15 cellular contexts compared by ENCODE assay signal in genomic region chr16:47309581-47310312, GRCh38.
DNase-seq lines count a peak whose midpoint lies in the region; ATAC-seq and TF ChIP-seq lines count a peak whose summit lies in the region.
"Had no signal": no experiment of that assay in that cellular context is flagged by ENCODE, and none has a peak within 500 bp of the region (broad histone marks: within the 10 kb centered on the region; RNA-seq: fewer than 3 reads in every experiment).

No MANE protein-coding gene starts in this region.

- no peak overlapping the region for H3K4me3 ChIP-seq in PC-3 (ENCODE audit: low read length)
- no peak overlapping the region for H3K4me3 ChIP-seq in fibroblast of lung (replicated peaks in 1 of 4; ENCODE audit: control extremely low read depth in 1 of 4, insufficient read depth in 1 of 4, low read depth in 3 of 4, low read length in 4 of 4)
- H3K4me3 ChIP-seq in adrenal gland = no peak overlapping the region
- H3K4me3 ChIP-seq: BLaER1, MG63 had no signal

- no peaks in the 10 kb centered on the region for H3K79me2 ChIP-seq in PC-3 (ENCODE audit: low read length)
- H3K79me2 ChIP-seq in fibroblast of lung (ENCODE audit: control insufficient read depth, insufficient read depth, low read length) = no peaks in the 10 kb centered on the region

- no peak overlapping the region for H3K4me3 Mint-ChIP-seq in mesothelial cell of epicardium

- H3K4me1 Mint-ChIP-seq in mesothelial cell of epicardium = no peaks in the 10 kb centered on the region

- H3F3A ChIP-seq in PC-3 (ENCODE audit: low read length, unreplicated experiment) = no peaks in the 10 kb centered on the region

- intact Hi-C loops in PC-3 (cut with micrococcal nuclease) = no loop called here
- intact Hi-C loops in adrenal gland (cut with DNase I) = no loop called here

- H3K9ac ChIP-seq in PC-3 (ENCODE audit: low read length) = no peak overlapping the region
- H3K9ac ChIP-seq in fibroblast of lung (ENCODE audit: insufficient read depth, low read length) = no peak overlapping the region
- H3K9ac ChIP-seq: BLaER1, KMS-11 had no signal

- no TSS peak for BruUV-seq in PC-3 (replicated peaks; lab: Mats Ljungman, UMichigan)

- TF ChIP-seq CTCF in PC-3 (conservative IDR thresholded peaks at IDR 0.05; ENCODE audit: low read depth, low read length) (no peak), fibroblast of lung (conservative IDR thresholded peaks at IDR 0.05 in 1 of 2, IDR thresholded peaks at IDR 0.05 in 1 of 2; ENCODE audit: low read depth in 1 of 2, low read length in 2 of 2) (no peak), adrenal gland (IDR thresholded peaks at IDR 0.05) (no peak), mesothelial cell of epicardium (IDR thresholded peaks at IDR 0.05; ENCODE audit: unreplicated experiment) (no peak)

- DNase-seq in ELR (ENCODE audit: low read depth) (peak; percentile 10), PC-3 (no peak), fibroblast of lung (ENCODE audit: low read depth in 2 of 2) (peak; percentile 11 to 63), smooth muscle cell of the brain vasculature (ENCODE audit: low read depth, low spot score) (peak; percentile 9), adrenal gland (no peak), mesothelial cell of epicardium (ENCODE audit: low spot score in 2 of 2, unreplicated experiment in 2 of 2) (no peak), HUDEP-2 (lab: John Stamatoyannopoulos, UW; ENCODE audit: unreplicated experiment in 76 of 76) (no peak)
- DNase-seq: DMS 273 treated with DMSO at 0.1 percent for 48 hours, MG63, NCI-H1105, NCI-H187, NCI-H69, SHP77 had no signal

- H3K9me3 ChIP-seq in PC-3 (ENCODE audit: low read length) (no peaks in the 10 kb centered on the region), fibroblast of lung (ENCODE audit: control insufficient read depth, insufficient read depth, low read depth, low read length) (no peaks in the 10 kb centered on the region), adrenal gland (replicated peaks in 1 of 3) (no peaks in the 10 kb centered on the region)
- H3K9me3 ChIP-seq: BLaER1, MG63 had no signal

- H3K27me3 ChIP-seq in PC-3 (ENCODE audit: low read length) (no peaks in the 10 kb centered on the region), fibroblast of lung (ENCODE audit: control insufficient read depth, insufficient read depth, low read length) (no peaks in the 10 kb centered on the region), adrenal gland (no peaks in the 10 kb centered on the region)
- H3K27me3 ChIP-seq: BLaER1, MG63 had no signal

- H4K20me1 ChIP-seq in PC-3 (ENCODE audit: low read length) (no peaks in the 10 kb centered on the region), fibroblast of lung (ENCODE audit: control insufficient read depth, extremely low read depth, insufficient read depth, low read length) (no peaks in the 10 kb centered on the region)
- H4K20me1 ChIP-seq: BLaER1 had no signal

- CTCF ChIA-PET in PC-3 (lab: Charles Lee) = no interaction called here

- no peaks in the 10 kb centered on the region; the same call in 1 of the 2 replicates for H3K36me3 ChIP-seq in PC-3 (ENCODE audit: low read depth, low read length)
- H3K36me3 ChIP-seq in fibroblast of lung (ENCODE audit: control insufficient read depth, insufficient read depth, low read length) = no peaks in the 10 kb centered on the region
- H3K36me3 ChIP-seq in adrenal gland (replicated peaks in 1 of 2) = no peaks in the 10 kb centered on the region
- H3K36me3 ChIP-seq: MG63 had no signal

- no peaks in the 10 kb centered on the region for H3K9me3 Mint-ChIP-seq in mesothelial cell of epicardium

- no peak overlapping the region for H3K4me2 ChIP-seq in PC-3 (ENCODE audit: low read length)
- H3K4me2 ChIP-seq in fibroblast of lung (ENCODE audit: extremely low read depth, insufficient read depth, low read length) = peak overlapping the region; percentile 32
- H3K4me2 ChIP-seq: BLaER1, KMS-11 had no signal

- 63 to 68% (median 64%) methylated on average over 4 of the region's 4 CpGs for WGBS in adrenal gland, 4 donors

- H3K27me3 Mint-ChIP-seq in mesothelial cell of epicardium (ENCODE audit: low read depth) = no peaks in the 10 kb centered on the region

- TF ChIP-seq POLR2A in adrenal gland (IDR thresholded peaks at IDR 0.05) = no peak

- no peak overlapping the region for H3K27ac ChIP-seq in PC-3 (ENCODE audit: low read length)
- no peak overlapping the region for H3K27ac ChIP-seq in fibroblast of lung (ENCODE audit: insufficient read depth, low read length)
- no peak overlapping the region for H3K27ac ChIP-seq in adrenal gland
- H3K27ac ChIP-seq: BLaER1, KMS-11 had no signal

- H3K36me3 Mint-ChIP-seq in mesothelial cell of epicardium = peaks cover 7% of the 10 kb centered on the region

- H2AFZ ChIP-seq in PC-3 (ENCODE audit: low read length) = no peak overlapping the region
- no peak overlapping the region for H2AFZ ChIP-seq in fibroblast of lung (ENCODE audit: low read length)

- ATAC-seq in PC-3 = peak; percentile 33; the same call in 1 of the 2 replicates

- H3K4me1 ChIP-seq in PC-3 (ENCODE audit: insufficient read depth, low read length) = no peaks in the 10 kb centered on the region
- no peaks in the 10 kb centered on the region for H3K4me1 ChIP-seq in fibroblast of lung (ENCODE audit: control insufficient read depth, extremely low read depth, insufficient read depth, low read length)
- no peaks in the 10 kb centered on the region for H3K4me1 ChIP-seq in adrenal gland (replicated peaks in 1 of 2)

- H3K9me2 ChIP-seq in PC-3 (replicated peaks; ENCODE audit: low read length) = no peaks in the 10 kb centered on the region

- POLR2A ChIA-PET in PC-3 (lab: Charles Lee; ENCODE audit: unreplicated experiment) = no interaction called here

- H3K27ac Mint-ChIP-seq in mesothelial cell of epicardium = no peak overlapping the region

Comparison
In these comparisons a context has a peak if more than half of its experiments do, and no peak if none do; other contexts are left out.
1. DNase-seq: peak in ELR (single experiment), fibroblast of lung (2 of 2) and smooth muscle cell of the brain vasculature (single experiment); none in PC-3 (single experiment), adrenal gland (0 of 7), mesothelial cell of epicardium (0 of 2) and HUDEP-2 (0 of 76).